1 cellular context compared by ENCODE assay signal in genomic region chr16:68272501-68273209, GRCh38.
TF ChIP-seq lines count a peak whose summit lies in the region.

No MANE protein-coding gene starts in this region.

TF ChIP-seq in HepG2, 621 proteins besides CTCF, POLR2A, EP300 and RAD21:
- TF ChIP-seq IRF1 (CRISPR knock-in tag; IDR thresholded peaks at IDR 0.05; ENCODE audit: low read depth) = no peak
- no peak for TF ChIP-seq FOXA1 (IDR thresholded peaks at IDR 0.05)
- TF ChIP-seq FOXA1 (CRISPR knock-in tag; IDR thresholded peaks at IDR 0.05) = 0 out of 2 replicates have a peak, but pooled peaks have one; percentile 4
